26 cellular contexts compared by ENCODE assay signal in the genomic region with DNA sequence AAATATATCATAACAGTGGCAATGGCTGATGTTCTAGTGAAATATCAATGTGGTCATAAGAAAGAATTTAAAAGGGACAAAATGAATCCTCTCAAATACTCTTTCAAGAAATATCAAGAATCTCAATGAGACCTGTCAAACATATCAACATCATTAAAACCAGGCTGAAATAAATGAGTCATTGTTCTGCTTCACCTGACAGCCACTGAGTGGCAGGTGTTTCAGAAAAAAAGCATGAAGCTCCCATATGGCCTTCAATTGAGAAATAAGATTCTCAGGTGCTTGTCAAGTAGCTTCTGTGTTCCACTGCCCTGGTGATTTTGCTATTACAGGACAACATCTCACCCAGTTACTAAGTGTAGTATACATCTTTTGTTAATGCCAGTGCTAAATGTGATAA.
"Had no signal": no experiment of that assay in that cellular context is flagged by ENCODE, and none has a peak within 500 bp of the region (broad histone marks: within the 10 kb centered on the region; RNA-seq: fewer than 3 reads in every experiment).

No MANE protein-coding gene starts in this region.

- H3K27ac Mint-ChIP-seq: activated B cell treated with CpG ODN at 0.5 μM for 24 hours; activated CD4-positive, alpha-beta memory T cell treated with anti-CD3 and anti-CD28 coated beads for 36 hours; activated CD4-positive, alpha-beta T cell treated with anti-CD3 and anti-CD28 coated beads, Interleukin-2, amount 10 ng/mL, durations not matched to agents 24 days and 14 days; activated naive CD8-positive, alpha-beta T cell treated with anti-CD3 and anti-CD28 coated beads, Interleukin-2, amount 50 U/mL, for 24 hours; brain; T-cell had no signal

- H3K27ac ChIP-seq: ascending aorta had no signal

- DNase-seq: activated B cell treated with CpG ODN at 0.5 μM for 24 hours; activated CD4-positive, alpha-beta memory T cell treated with anti-CD3 and anti-CD28 coated beads for 36 hours; activated CD4-positive, alpha-beta T cell treated with anti-CD3 and anti-CD28 coated beads for 1 hour; activated CD4-positive, alpha-beta T cell treated with anti-CD3 and anti-CD28 coated beads, Interleukin-2, amount 10 ng/mL, durations not matched to agents 24 days and 14 days; activated CD8-positive, alpha-beta memory T cell treated with anti-CD3 and anti-CD28 coated beads for 24 hours; activated effector memory CD4-positive, alpha-beta T cell treated with anti-CD3 and anti-CD28 coated beads, Interleukin-2, amount 50 U/mL, for 16 hours; activated naive CD4-positive, alpha-beta T cell treated with Interleukin-2 at 50 U/mL for 16 hours; activated naive CD8-positive, alpha-beta T cell treated with anti-CD3 and anti-CD28 coated beads, Interleukin-2, amount 50 U/mL, for 24 hours; activated T-cell treated with anti-CD3 and anti-CD28 coated beads, Interleukin-2, amount 50 U/mL, for 4 hours; amniotic stem cell; Karpas-422; MM.1S; NCI-H1436; NCI-H1694 treated with DMSO at 0.1 percent for 48 hours; NCI-H2029 treated with DMSO at 0.1 percent for 48 hours; NCI-H446; NCI-H524; NCI-H748 treated with DMSO at 0.1 percent for 48 hours; SIG-M5; T-cell; T-helper 2 cell; T1000 had no signal

- H3K4me1 Mint-ChIP-seq: activated naive CD8-positive, alpha-beta T cell treated with anti-CD3 and anti-CD28 coated beads, Interleukin-2, amount 50 U/mL, for 24 hours; central memory CD8-positive, alpha-beta T cell had no signal

- H3K27me3 Mint-ChIP-seq: activated B cell treated with CpG ODN at 0.5 μM for 24 hours; activated CD4-positive, alpha-beta memory T cell treated with anti-CD3 and anti-CD28 coated beads for 36 hours; activated CD4-positive, alpha-beta T cell treated with anti-CD3 and anti-CD28 coated beads, Interleukin-2, amount 10 ng/mL, durations not matched to agents 24 days and 14 days; activated naive CD8-positive, alpha-beta T cell treated with anti-CD3 and anti-CD28 coated beads, Interleukin-2, amount 50 U/mL, for 24 hours; central memory CD8-positive, alpha-beta T cell; T-cell had no signal

- H3K4me3 Mint-ChIP-seq: activated B cell treated with CpG ODN at 0.5 μM for 24 hours; activated CD4-positive, alpha-beta memory T cell treated with anti-CD3 and anti-CD28 coated beads for 36 hours; activated CD4-positive, alpha-beta T cell treated with anti-CD3 and anti-CD28 coated beads, Interleukin-2, amount 10 ng/mL, durations not matched to agents 24 days and 14 days; activated naive CD8-positive, alpha-beta T cell treated with anti-CD3 and anti-CD28 coated beads, Interleukin-2, amount 50 U/mL, for 24 hours; activated T-cell treated with anti-CD3 and anti-CD28 coated beads, Interleukin-2, amount 50 U/mL, for 4 hours; brain; central memory CD8-positive, alpha-beta T cell; T-cell had no signal

- ATAC-seq: activated naive CD4-positive, alpha-beta T cell treated with anti-CD3 and anti-CD28 coated beads, Interleukin-2, amount 50 U/mL, for 72 hours; activated naive CD8-positive, alpha-beta T cell treated with anti-CD3 and anti-CD28 coated beads, Interleukin-2, amount 50 U/mL, for 24 hours; activated T-cell treated with anti-CD3 and anti-CD28 coated beads, Interleukin-2, amount 50 U/mL, for 4 hours; T-cell had no signal

- H3K9me3 Mint-ChIP-seq: activated B cell treated with CpG ODN at 0.5 μM for 24 hours; activated CD4-positive, alpha-beta memory T cell treated with anti-CD3 and anti-CD28 coated beads for 36 hours; activated CD4-positive, alpha-beta T cell treated with anti-CD3 and anti-CD28 coated beads, Interleukin-2, amount 10 ng/mL, durations not matched to agents 24 days and 14 days; activated naive CD4-positive, alpha-beta T cell treated with anti-CD3 and anti-CD28 coated beads, Interleukin-2, amount 50 U/mL, for 72 hours; activated naive CD8-positive, alpha-beta T cell treated with anti-CD3 and anti-CD28 coated beads, Interleukin-2, amount 50 U/mL, for 24 hours; activated T-cell treated with anti-CD3 and anti-CD28 coated beads, Interleukin-2, amount 50 U/mL, for 4 hours; brain; central memory CD8-positive, alpha-beta T cell; T-cell had no signal
